ENCODE assay signal across 10 cellular contexts in the genomic region with DNA sequence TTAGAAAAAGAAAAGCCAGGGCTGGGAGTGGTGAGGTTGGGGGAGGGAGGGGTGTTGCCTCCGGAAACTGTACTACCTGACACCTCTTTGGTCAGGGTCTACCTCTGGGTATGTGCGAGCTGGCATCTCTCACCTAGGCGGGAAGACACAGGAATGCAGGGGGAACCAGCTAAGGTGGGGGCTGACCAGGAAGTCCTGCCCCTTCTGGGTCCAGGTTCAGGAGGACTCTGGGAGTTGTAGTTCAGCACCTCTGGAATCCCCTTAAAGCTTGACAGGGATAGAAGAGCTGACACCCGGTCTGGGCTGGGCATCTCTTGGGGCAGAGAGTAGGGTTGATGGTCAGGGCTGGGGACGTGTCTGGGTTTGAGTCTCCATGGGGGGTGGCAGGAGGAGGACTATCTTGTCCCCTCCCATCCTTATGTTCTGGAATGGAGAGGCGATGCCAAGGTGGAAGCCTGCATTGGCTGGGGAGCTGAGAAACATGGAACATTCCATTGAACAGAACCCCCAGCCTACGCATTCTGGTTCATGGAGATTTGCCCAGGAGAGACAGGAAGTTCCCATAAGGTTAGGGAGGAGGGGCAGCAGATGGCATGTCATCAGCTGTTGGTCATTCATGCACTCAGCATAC. TPM values are rescaled to one million over a fixed set of nuclear protein-coding genes. Genes with fewer than 3 reads are reported as not detected.
A peak's percentile ranks its signal among the peaks of the same experiment; 100 is the strongest.
DNase-seq lines count a peak whose midpoint lies in the region; ATAC-seq, FAIRE-seq and TF ChIP-seq lines count a peak whose summit lies in the region.
"Had no signal": no experiment of that assay in that cellular context is flagged by ENCODE, and none has a peak within 500 bp of the region (broad histone marks: within the 10 kb centered on the region; RNA-seq: fewer than 3 reads in every experiment).

No MANE protein-coding gene starts in this region.

- TF ChIP-seq POLR2A in GM12878 (IDR thresholded peaks at IDR 0.05; ENCODE audit: low read depth, low read length) = no peak

- no peak overlapping the region for H3K9ac ChIP-seq in GM12878 (ENCODE audit: control insufficient read depth, insufficient read depth, low read length)
- H3K9ac ChIP-seq in keratinocyte (ENCODE audit: control insufficient read depth, extremely low read depth, insufficient read depth, low read length) = no peak overlapping the region

- TF ChIP-seq CTCF in GM12878 (IDR thresholded peaks at IDR 0.05 in 2 of 3, conservative IDR thresholded peaks at IDR 0.05 in 1 of 3; ENCODE audit: control insufficient read depth in 2 of 3, extremely low read depth in 1 of 3, insufficient read depth in 1 of 3, low read depth in 3 of 3, low read length in 3 of 3) (no peak), keratinocyte (optimal IDR thresholded peaks at IDR 0.05 in 1 of 3, IDR thresholded peaks at IDR 0.05 in 1 of 3, conservative IDR thresholded peaks at IDR 0.05 in 1 of 3; ENCODE audit: extremely low read depth in 1 of 3, insufficient read depth in 2 of 3, low read length in 3 of 3) (no peak)

- in situ Hi-C loops in GM12878 (cut with MboI) = no loop called here

- H3K79me2 ChIP-seq in GM12878 (ENCODE audit: control insufficient read depth, insufficient read depth, low read length) (no peaks in the 10 kb centered on the region), keratinocyte (ENCODE audit: control insufficient read depth, insufficient read depth, low read length) (peaks cover 25% of the 10 kb centered on the region)

- TF ChIP-seq RAD21 in GM12878 (IDR thresholded peaks at IDR 0.05; ENCODE audit: insufficient read depth, low read depth, low read length) = no peak

- H3K27ac ChIP-seq in CD4-positive, CD25-positive, alpha-beta regulatory T cell (ENCODE audit: insufficient read depth, low read length, poor library complexity, severe bottlenecking) = no peak overlapping the region
- H3K27ac ChIP-seq in GM12878 (ENCODE audit: control insufficient read depth, insufficient read depth) (no peak overlapping the region), keratinocyte (ENCODE audit: control insufficient read depth, insufficient read depth, low read length) (no peak overlapping the region)

- H3K36me3 Mint-ChIP-seq in CD4-positive, CD25-positive, alpha-beta regulatory T cell = no peaks in the 10 kb centered on the region
- H3K36me3 Mint-ChIP-seq in activated naive CD4-positive, alpha-beta T cell treated with anti-CD3 and anti-CD28 coated beads, Interleukin-2, amount 50 U/mL, for 72 hours = peaks cover 0 to 4% of the 10 kb centered on the region in 2 donors

- no peak for FAIRE-seq in GM12878 (lab: Jason Lieb, UNC)
- FAIRE-seq in keratinocyte (lab: Jason Lieb, UNC) = peak; percentile 71

- no peak overlapping the region for H2AFZ ChIP-seq in GM12878 (ENCODE audit: control insufficient read depth, low read depth, low read length)
- H2AFZ ChIP-seq in keratinocyte (ENCODE audit: control insufficient read depth, low read length) = peak overlapping the region; percentile 51

- SMC1A ChIA-PET in GM12878 (lab: Charles Lee; ENCODE audit: uncharacterized antibody, unreplicated experiment) = no interaction called here

- H4K20me1 ChIP-seq in GM12878 (ENCODE audit: control insufficient read depth, insufficient read depth) = no peaks in the 10 kb centered on the region; the same call in 1 of the 2 replicates
- H4K20me1 ChIP-seq in keratinocyte (ENCODE audit: control insufficient read depth, extremely low read depth, insufficient read depth, low read length) = no peaks in the 10 kb centered on the region

- H3K4me3 Mint-ChIP-seq in CD4-positive, CD25-positive, alpha-beta regulatory T cell = peak overlapping the region in 3 of 4 donors; percentile 38 to 60 (median 48)

- H3K4me1 Mint-ChIP-seq in CD4-positive, CD25-positive, alpha-beta regulatory T cell = peaks cover 0 to 20% (median 5%) of the 10 kb centered on the region in 4 donors

- peaks cover 0 to 6% (median 0%) of the 10 kb centered on the region in 7 donors for H3K9me3 Mint-ChIP-seq in CD4-positive, CD25-positive, alpha-beta regulatory T cell
- no peaks in the 10 kb centered on the region for H3K9me3 Mint-ChIP-seq in activated naive CD4-positive, alpha-beta T cell treated with anti-CD3 and anti-CD28 coated beads, Interleukin-2, amount 50 U/mL, for 72 hours

- peaks cover 53% of the 10 kb centered on the region for H3K27me3 Mint-ChIP-seq in CD4-positive, CD25-positive, alpha-beta regulatory T cell

- intact Hi-C loops in GM12878 (cut with micrococcal nuclease; ENCODE audit: unreplicated experiment) = no loop called here

- H3K4me2 ChIP-seq in GM12878 (ENCODE audit: control insufficient read depth, insufficient read depth) (no peak overlapping the region), keratinocyte (ENCODE audit: control insufficient read depth, extremely low read depth, insufficient read depth, low read depth, low read length) (peak overlapping the region; percentile 53)

- H3K9me1 ChIP-seq in keratinocyte (ENCODE audit: control insufficient read depth, extremely low read depth, insufficient read depth, low read length) = no peaks in the 10 kb centered on the region

- H3K9me3 ChIP-seq in CD4-positive, CD25-positive, alpha-beta regulatory T cell (ENCODE audit: control insufficient read depth in 2 of 2, low read length in 2 of 2) = no peaks in the 10 kb centered on the region
- H3K9me3 ChIP-seq in GM12878 (replicated peaks; ENCODE audit: control insufficient read depth, insufficient read depth, low read length) (no peaks in the 10 kb centered on the region), keratinocyte (ENCODE audit: control insufficient read depth, low read depth, low read length) (no peaks in the 10 kb centered on the region)

- no peak for TF ChIP-seq EP300 in GM12878 (IDR thresholded peaks at IDR 0.05; ENCODE audit: borderline replicate concordance in 1 of 2, control insufficient read depth in 1 of 2, low read depth in 2 of 2, low read length in 2 of 2)

- no TSS peak for BruUV-seq in GM12878 (replicated peaks; lab: Mats Ljungman, UMichigan)

- RAD21 ChIA-PET in GM12878 (lab: Charles Lee; ENCODE audit: unreplicated experiment) = no interaction called here

- H3K36me3 ChIP-seq in CD4-positive, CD25-positive, alpha-beta regulatory T cell (ENCODE audit: control insufficient read depth, insufficient read depth, low read length) = no peaks in the 10 kb centered on the region
- H3K36me3 ChIP-seq in GM12878 (ENCODE audit: control insufficient read depth in 2 of 2, insufficient read depth in 2 of 2, low read length in 1 of 2) (no peaks in the 10 kb centered on the region), keratinocyte (ENCODE audit: control insufficient read depth in 2 of 2, extremely low read depth in 1 of 2, insufficient read depth in 2 of 2, low read length in 2 of 2) (no peaks in the 10 kb centered on the region)

- POLR2A ChIA-PET in GM12878 (lab: Charles Lee) = no interaction called here

- CTCF ChIA-PET in GM12878 (lab: Yijun Ruan, JAX) = interaction anchor here (0.7 to 1.2 kb wide), 3 partner anchors 12 to 98 kb away, joined by 3 to 6 read pairs (median 3); no protein-coding TSS in a partner anchor

- H3K27ac Mint-ChIP-seq in CD4-positive, CD25-positive, alpha-beta regulatory T cell = no peak overlapping the region
- no peak overlapping the region for H3K27ac Mint-ChIP-seq in activated naive CD4-positive, alpha-beta T cell treated with anti-CD3 and anti-CD28 coated beads, Interleukin-2, amount 50 U/mL, for 72 hours

- no peak for ATAC-seq in CD4-positive, CD25-positive, alpha-beta regulatory T cell (ENCODE audit: low read depth in 2 of 2)
- ATAC-seq in GM12878 = 0 out of 3 replicates have a peak, but pooled peaks have one; percentile 14
- no peak for ATAC-seq in HG02610 (IDR thresholded peaks at IDR 0.05; ENCODE audit: unreplicated experiment)
- ATAC-seq in activated naive CD4-positive, alpha-beta T cell treated with anti-CD3 and anti-CD28 coated beads, Interleukin-2, amount 50 U/mL, for 72 hours = no peak
- no peak for ATAC-seq in GM19467 (IDR thresholded peaks at IDR 0.05; ENCODE audit: unreplicated experiment)

- no peak overlapping the region for H3K4me3 ChIP-seq in CD4-positive, CD25-positive, alpha-beta regulatory T cell (ENCODE audit: low read depth, low read length)
- H3K4me3 ChIP-seq in GM12878 (no peak overlapping the region), keratinocyte (ENCODE audit: control insufficient read depth in 2 of 3, extremely low read depth in 1 of 3, insufficient read depth in 2 of 3, low read depth in 1 of 3, low read length in 3 of 3) (no peak overlapping the region)

- WGBS in GM12878 (ENCODE audit: insufficient coverage, insufficient replicate concordance, low lambda C conversion rate, missing lambda C conversion rate) = 15% methylated on average over 7 of the region's 7 CpGs

- no peak for DNase-seq in CD4-positive, CD25-positive, alpha-beta regulatory T cell
- DNase-seq in HT1080 (ENCODE audit: low read depth) (peak; percentile 44), GM12878 (ENCODE audit: low read depth, low spot score) (no peak), keratinocyte (ENCODE audit: low read depth, low spot score) (no peak)
- DNase-seq in stimulated activated CD4-positive, alpha-beta T cell treated with anti-CD3 and anti-CD28 coated beads, Interleukin-12 subunit alpha, Interleukin-12 subunit beta, amount 100 ng/mL, for 4 hours = no peak
- no peak for DNase-seq in activated naive CD4-positive, alpha-beta T cell treated with anti-CD3 and anti-CD28 coated beads, Interleukin-2, amount 50 U/mL, for 72 hours (ENCODE audit: low spot score in 2 of 2)
- DNase-seq: NCI-H1417 treated with DMSO at 0.1 percent for 48 hours had no signal

- peaks cover 14% of the 10 kb centered on the region for H3K4me1 ChIP-seq in CD4-positive, CD25-positive, alpha-beta regulatory T cell (ENCODE audit: control insufficient read depth, insufficient read depth, low read length, poor library complexity, severe bottlenecking)
- H3K4me1 ChIP-seq in GM12878 (ENCODE audit: control insufficient read depth, insufficient read depth, low read length) = no peaks in the 10 kb centered on the region
- H3K4me1 ChIP-seq in keratinocyte (ENCODE audit: control insufficient read depth, extremely low read depth, insufficient read depth, low read length) = peaks cover 36% of the 10 kb centered on the region

- dilution Hi-C loops in keratinocyte (cut with MboI; ENCODE audit: extremely low pct_ligation_motif_present, low sequenced_read_pairs) = no loop called here

- H3K27me3 ChIP-seq in CD4-positive, CD25-positive, alpha-beta regulatory T cell (ENCODE audit: control insufficient read depth, insufficient read depth, low read length) = peaks cover 19% of the 10 kb centered on the region
- peaks cover 0 to 4% of the 10 kb centered on the region in 2 experiments for H3K27me3 ChIP-seq in GM12878 (replicated peaks in 1 of 2; ENCODE audit: control insufficient read depth in 2 of 2, insufficient read depth in 2 of 2, low read length in 1 of 2)
- H3K27me3 ChIP-seq in keratinocyte (ENCODE audit: control insufficient read depth, extremely low read depth, insufficient read depth, low read length) = no peaks in the 10 kb centered on the region

RNA-seq across cellular contexts. Expression of gene KIAA1671, which starts 2.1 kb away (rescaled TPM):
- 3.3 TPM for total RNA-seq in CD4-positive, CD25-positive, alpha-beta regulatory T cell
- polyA plus RNA-seq in CD4-positive, CD25-positive, alpha-beta regulatory T cell = under 1 TPM in 3 of 4 donors, not detected in 1; 0.21 to 0.80 (median 0.49) TPM
- 9.8 and 12.8 TPM in 2 replicates for total RNA-seq in HT1080 (2014; rRNA removed; shearing (Covaris generic))
- 6.9 and 7.1 TPM in 2 replicates for polyA plus RNA-seq in HT1080 (2015; cell fraction: cytosol; rRNA removed)
- polyA plus RNA-seq in HT1080 (2015; cell fraction: nucleus; rRNA removed) = 50.6 and 62.4 TPM in 2 replicates
- 0.48 and 0.83 TPM in 2 replicates for total RNA-seq in GM12878 (2013; cell fraction: nucleolus; rRNA removed)
- 0.16 and 0.28 TPM in 2 replicates for total RNA-seq in GM12878 (2014; rRNA removed)
- 0.18 TPM in 2 replicates for total RNA-seq in GM12878 (2014; rRNA removed; fragmentation: Illumina TruSeq; extraction: Trizol)
- 0.53 and 0.82 TPM in 2 replicates for total RNA-seq in GM12878 (2021)
- polyA plus RNA-seq in GM12878 (2011; ENCODE audit: low read depth) = 0.14 TPM
- polyA plus RNA-seq in GM12878 (2011; rRNA removed) = 2.2 and 2.7 TPM in 2 replicates
- polyA plus RNA-seq in GM12878 (2011; cell fraction: cytosol; rRNA removed) = 1.9 and 2.1 TPM in 2 replicates
- 1.1 and 1.6 TPM in 2 replicates for polyA plus RNA-seq in GM12878 (2011; cell fraction: nucleus; rRNA removed)
- polyA plus RNA-seq in GM12878 (2012) = 0.09 and 0.21 TPM in 2 replicates
- polyA plus RNA-seq in GM12878 (2014; fragmentation: Illumina TruSeq; extraction: Trizol) = 0.49 and 0.57 TPM in 2 replicates
- under 1 TPM; 0.05 TPM for polyA plus RNA-seq in GM12878 (2014; fragmentation: Nextera tagmentation; extraction: Ambion mirVana)
- 0.29 and 0.38 TPM in 2 replicates for polyA plus RNA-seq in GM12878 (2014; rRNA removed)
- polyA plus RNA-seq in GM12878 (2016; fragmentation: Nextera tagmentation; extraction: Ambion mirVana) = under 1 TPM; 0.28 to 0.48 TPM
- 2.5 and 2.6 TPM in 2 replicates for polyA minus RNA-seq in GM12878 (2011; rRNA and poly(A)+ RNA removed)
- 0.80 and 1.8 TPM in 2 replicates for polyA minus RNA-seq in GM12878 (2011; cell fraction: cytosol; rRNA and poly(A)+ RNA removed)
- 1.2 and 2.4 TPM in 2 replicates for polyA minus RNA-seq in GM12878 (2011; cell fraction: nucleus; rRNA and poly(A)+ RNA removed)
- 15.3 to 17.4 TPM (median 15.4 TPM) in 3 replicates for polyA plus RNA-seq in keratinocyte
- 10.4 TPM for polyA plus RNA-seq in keratinocyte (2011; ENCODE audit: low read depth)
- polyA plus RNA-seq in keratinocyte (2011; cell fraction: cytosol; rRNA removed) = 15.3 and 19.5 TPM in 2 replicates
- 49.4 and 50.0 TPM in 2 replicates for polyA plus RNA-seq in keratinocyte (2011; cell fraction: nucleus; rRNA removed)
- polyA plus RNA-seq in keratinocyte (2012; ENCODE audit: low replicate concordance) = 16.1 and 19.0 TPM in 2 replicates
- 36.5 to 48.2 TPM (median 39.6 TPM) in 3 replicates for polyA minus RNA-seq in keratinocyte
- 24.7 TPM for polyA minus RNA-seq in keratinocyte (2011; cell fraction: cytosol; rRNA and poly(A)+ RNA removed)
- 62.6 and 98.8 TPM in 2 replicates for polyA minus RNA-seq in keratinocyte (2011; cell fraction: nucleus; rRNA and poly(A)+ RNA removed)
- total RNA-seq in activated naive CD4-positive, alpha-beta T cell treated with anti-CD3 and anti-CD28 coated beads, Interleukin-2, amount 50 U/mL, for 72 hours = 10 to 100 TPM in 1 of 2 donors, 1 to 10 TPM in 1; 2.0 to 22.0 TPM

RNA-seq across cellular contexts. Expression of gene LHFPL7, which starts 3.9 kb away (rescaled TPM):
- not detected for total RNA-seq in CD4-positive, CD25-positive, alpha-beta regulatory T cell
- polyA plus RNA-seq in CD4-positive, CD25-positive, alpha-beta regulatory T cell = not detected
- total RNA-seq in HT1080 (2014; rRNA removed; shearing (Covaris generic)) = not detected in 2 replicates
- not detected in 2 replicates for polyA plus RNA-seq in HT1080 (2015; cell fraction: cytosol; rRNA removed)
- polyA plus RNA-seq in HT1080 (2015; cell fraction: nucleus; rRNA removed) = not detected in 2 replicates
- total RNA-seq in GM12878 (2013; cell fraction: nucleolus; rRNA removed) = not detected in 2 replicates
- not detected in 2 replicates for total RNA-seq in GM12878 (2014; rRNA removed)
- total RNA-seq in GM12878 (2014; rRNA removed; fragmentation: Illumina TruSeq; extraction: Trizol) = not detected in 2 replicates
- not detected in 2 replicates for total RNA-seq in GM12878 (2021)
- polyA plus RNA-seq in GM12878 (2011; ENCODE audit: low read depth) = not detected
- not detected in 2 replicates for polyA plus RNA-seq in GM12878 (2011; rRNA removed)
- 0.08 TPM in 1 of 2 replicates, not detected in the other for polyA plus RNA-seq in GM12878 (2011; cell fraction: cytosol; rRNA removed)
- not detected in 2 replicates for polyA plus RNA-seq in GM12878 (2011; cell fraction: nucleus; rRNA removed)
- not detected in 2 replicates for polyA plus RNA-seq in GM12878 (2012)
- polyA plus RNA-seq in GM12878 (2014; fragmentation: Illumina TruSeq; extraction: Trizol) = not detected in 2 replicates
- polyA plus RNA-seq in GM12878 (2014; fragmentation: Nextera tagmentation; extraction: Ambion mirVana) = not detected
- polyA plus RNA-seq in GM12878 (2014; rRNA removed) = not detected in 2 replicates
- polyA plus RNA-seq in GM12878 (2016; fragmentation: Nextera tagmentation; extraction: Ambion mirVana) = not detected
- polyA minus RNA-seq in GM12878 (2011; rRNA and poly(A)+ RNA removed) = not detected in 2 replicates
- not detected in 2 replicates for polyA minus RNA-seq in GM12878 (2011; cell fraction: cytosol; rRNA and poly(A)+ RNA removed)
- polyA minus RNA-seq in GM12878 (2011; cell fraction: nucleus; rRNA and poly(A)+ RNA removed) = not detected in 2 replicates
- not detected in 3 replicates for polyA plus RNA-seq in keratinocyte
- not detected for polyA plus RNA-seq in keratinocyte (2011; ENCODE audit: low read depth)
- not detected in 2 replicates for polyA plus RNA-seq in keratinocyte (2011; cell fraction: cytosol; rRNA removed)
- polyA plus RNA-seq in keratinocyte (2011; cell fraction: nucleus; rRNA removed) = not detected in 2 replicates
- polyA plus RNA-seq in keratinocyte (2012; ENCODE audit: low replicate concordance) = not detected in 2 replicates
- not detected in 3 replicates for polyA minus RNA-seq in keratinocyte
- polyA minus RNA-seq in keratinocyte (2011; cell fraction: cytosol; rRNA and poly(A)+ RNA removed) = not detected
- polyA minus RNA-seq in keratinocyte (2011; cell fraction: nucleus; rRNA and poly(A)+ RNA removed) = not detected in 2 replicates
- total RNA-seq in activated naive CD4-positive, alpha-beta T cell treated with anti-CD3 and anti-CD28 coated beads, Interleukin-2, amount 50 U/mL, for 72 hours = not detected
- total RNA-seq: liver had no signal
- polyA plus RNA-seq: liver had no signal
